13 cellular contexts compared by ENCODE assay signal in the genomic region with DNA sequence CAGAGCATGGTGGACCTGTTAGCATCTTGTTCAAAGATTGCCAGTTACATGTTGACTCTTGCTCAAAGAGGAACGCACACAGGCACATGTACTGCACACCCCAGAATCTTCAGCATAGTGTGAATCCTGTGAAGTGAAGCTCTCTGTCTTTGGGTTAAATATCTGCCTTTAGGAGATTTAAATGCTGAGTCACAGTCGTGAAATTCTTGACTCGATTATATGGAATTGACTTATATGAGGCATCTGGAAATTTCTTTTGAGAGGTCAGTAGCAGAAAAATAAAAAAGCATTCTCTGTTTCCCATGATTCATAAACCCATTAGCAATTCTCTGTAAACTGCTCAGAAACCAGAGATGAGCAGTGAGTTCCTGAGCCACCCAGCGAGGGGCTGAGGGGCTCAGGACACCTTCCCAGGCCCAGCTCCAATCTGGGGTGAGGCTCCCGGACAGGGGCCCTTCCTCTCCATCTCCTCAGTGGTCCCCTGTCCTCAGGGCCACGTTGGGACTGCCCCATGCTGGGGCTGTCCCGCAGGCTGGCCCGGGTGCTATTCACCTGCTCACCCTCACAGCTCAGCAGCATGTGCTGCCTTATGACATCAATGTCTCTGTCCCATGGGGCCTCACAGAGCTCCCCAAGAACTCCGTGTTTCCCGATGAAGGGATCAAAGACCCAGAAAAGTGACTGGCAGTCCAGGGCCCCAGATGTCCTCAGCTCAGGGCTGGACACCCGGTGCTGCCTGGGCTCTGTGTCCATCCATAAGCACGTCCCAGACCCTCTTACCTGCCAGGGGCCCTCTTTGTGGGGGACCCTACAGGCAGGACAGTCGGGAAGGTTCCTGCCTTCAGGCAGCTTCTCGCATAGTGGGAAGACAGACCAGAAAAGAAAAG.
"Had no signal": no experiment of that assay in that cellular context is flagged by ENCODE, and none has a peak within 500 bp of the region (broad histone marks: within the 10 kb centered on the region; RNA-seq: fewer than 3 reads in every experiment).

No MANE protein-coding gene starts in this region.

- H3K4me1 ChIP-seq: adrenal gland, esophagus squamous epithelium, upper lobe of right lung had no signal

- H3K27ac Mint-ChIP-seq: activated T-helper 1 cell treated with anti-CD3 and anti-CD28 coated beads, Interleukin-12 subunit alpha, Interleukin-12 subunit beta, Interleukin-2, Interleukin-4 antibody, amounts not matched to agents 30 ng/mL and 10 ng/mL and 1 ng/mL, durations not matched to agents 14 hours and 24 hours and 36 hours; T-cell had no signal

- ATAC-seq: sciatic nerve, T-cell, upper lobe of right lung had no signal

- H3K36me3 Mint-ChIP-seq: T-cell had no signal

- H3K27me3 ChIP-seq: ovary, suprapubic skin, upper lobe of right lung had no signal

- H3K9me3 Mint-ChIP-seq: T-cell had no signal

- H3K9me3 ChIP-seq: adrenal gland, ovary, suprapubic skin, upper lobe of right lung had no signal

- H3K36me3 ChIP-seq: adrenal gland, esophagus squamous epithelium, ovary, suprapubic skin, upper lobe of right lung had no signal

- H3K4me3 ChIP-seq: adrenal gland, esophagus squamous epithelium, ovary, suprapubic skin, upper lobe of right lung had no signal

- H3K27ac ChIP-seq: adrenal gland, esophagus squamous epithelium, ovary, suprapubic skin, upper lobe of right lung had no signal

- DNase-seq: activated CD4-positive, CD25-positive, alpha-beta regulatory T cell treated with anti-CD3 and anti-CD28 coated beads, Interleukin-2, amount 50 U/mL, for 72 hours; activated naive CD4-positive, alpha-beta T cell; adrenal gland; esophagus squamous epithelium; head of caudate nucleus; ovary; stimulated activated CD4-positive, alpha-beta T cell treated with anti-CD3 and anti-CD28 coated beads, Interleukin-1b, Interleukin-23, amount 100 ng/mL, for 48 hours; T-cell; T-helper 9 cell; upper lobe of right lung had no signal

- H3K4me1 Mint-ChIP-seq: T-cell had no signal

- H3K4me3 Mint-ChIP-seq: activated T-helper 1 cell treated with anti-CD3 and anti-CD28 coated beads, Interleukin-12 subunit alpha, Interleukin-12 subunit beta, Interleukin-2, Interleukin-4 antibody, amounts not matched to agents 30 ng/mL and 10 ng/mL and 1 ng/mL, durations not matched to agents 14 hours and 24 hours and 36 hours; T-cell had no signal
